Comparison of ENCODE assay signal across 8 cellular contexts in the genomic region with DNA sequence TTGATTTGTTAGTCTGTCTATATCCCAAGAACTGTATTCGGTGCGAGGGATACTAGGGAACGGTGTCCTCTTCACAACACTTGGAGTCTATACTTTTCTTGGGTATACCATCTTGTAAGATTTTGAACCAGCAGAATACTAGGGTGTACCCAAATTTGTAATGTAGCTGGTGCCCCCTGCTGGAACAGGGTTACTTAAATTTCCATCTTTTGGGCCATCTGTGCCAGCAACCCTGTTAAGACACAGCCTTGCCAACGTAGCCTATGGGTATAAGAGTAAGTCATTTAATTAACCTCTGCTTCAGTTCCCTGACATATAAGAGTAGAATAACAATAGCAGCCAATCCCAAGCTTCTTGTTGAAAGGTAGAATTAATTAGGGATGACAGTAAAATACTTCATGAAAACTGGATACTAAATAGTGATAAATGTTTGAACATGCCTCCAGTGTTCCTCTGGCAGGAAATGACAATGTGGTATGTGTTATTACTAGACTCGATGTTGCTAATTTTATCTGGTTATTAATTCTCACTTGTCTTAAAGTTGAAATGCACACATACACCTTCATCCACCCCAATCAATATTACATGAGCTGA.
A peak's percentile ranks its signal among the peaks of the same experiment; 100 is the strongest.
DNase-seq lines count a peak whose midpoint lies in the region; ATAC-seq and TF ChIP-seq lines count a peak whose summit lies in the region.

No MANE protein-coding gene starts in this region.

- intact Hi-C loops in head of caudate nucleus (cut with DNase I) = no loop called here

- peak; percentile 2 for DNase-seq in NCI-H774 (lab: John Stamatoyannopoulos, UW)
- peak; percentile 55 for DNase-seq in activated T-cell treated with anti-CD3 and anti-CD28 coated beads for 4 hours
- DNase-seq in head of caudate nucleus = peak; percentile 11 to 82 (median 56)
- peak; percentile 4 for DNase-seq in smooth muscle cell of the brain vasculature (ENCODE audit: low read depth, low spot score)
- no peak for DNase-seq in NCI-H187 treated with DMSO at 0.1 percent for 48 hours (lab: John Stamatoyannopoulos, UW)
- DNase-seq in D341Med (ENCODE audit: low spot score) = no peak

- TF ChIP-seq CTCF in GM12872 (IDR thresholded peaks at IDR 0.05; ENCODE audit: insufficient read depth, low read depth, low read length) = peak; percentile 59

- peak; percentile 72 for ATAC-seq in HG02610 (IDR thresholded peaks at IDR 0.05; ENCODE audit: unreplicated experiment)

Comparison
In these comparisons a context has a peak if more than half of its experiments do, and no peak if none do; other contexts are left out.
1. DNase-seq: peak in NCI-H774 (single experiment), activated T-cell treated with anti-CD3 and anti-CD28 coated beads for 4 hours (single experiment), head of caudate nucleus (42 of 42) and smooth muscle cell of the brain vasculature (single experiment); none in NCI-H187 treated with DMSO at 0.1 percent for 48 hours (single experiment) and D341Med (single experiment).